12 cellular contexts compared by ENCODE assay signal in genomic region chr14:76376878-76377523, GRCh38. TPM values are rescaled to one million over a fixed set of nuclear protein-coding genes. Genes with fewer than 3 reads are reported as not detected.
A peak's percentile ranks its signal among the peaks of the same experiment; 100 is the strongest.
DNase-seq lines count a peak whose midpoint lies in the region; ATAC-seq and TF ChIP-seq lines count a peak whose summit lies in the region.
"Had no signal": no experiment of that assay in that cellular context is flagged by ENCODE, and none has a peak within 500 bp of the region (broad histone marks: within the 10 kb centered on the region; RNA-seq: fewer than 3 reads in every experiment).

No MANE protein-coding gene starts in this region.

- H3K4me1 Mint-ChIP-seq in MCF 10A (ENCODE audit: insufficient read depth, unreplicated experiment): no peaks in the 10 kb centered on the region

- no peak overlapping the region for H3K27ac Mint-ChIP-seq in MCF 10A (ENCODE audit: low read depth, unreplicated experiment)

- H3K36me3 ChIP-seq in cardiac muscle cell (no peaks in the 10 kb centered on the region), lower lobe of right lung (no peaks in the 10 kb centered on the region), tibial artery (no peaks in the 10 kb centered on the region)

- H3K9me3 Mint-ChIP-seq in MCF 10A (ENCODE audit: unreplicated experiment): no peaks in the 10 kb centered on the region
- H3K9me3 Mint-ChIP-seq: activated naive CD4-positive, alpha-beta T cell treated with anti-CD3 and anti-CD28 coated beads, Interleukin-2, amount 50 U/mL, for 24 hours had no signal

- H3K4me1 ChIP-seq in cardiac muscle cell (ENCODE audit: low read depth): peaks cover 14% of the 10 kb centered on the region
- peaks cover 12% of the 10 kb centered on the region for H3K4me1 ChIP-seq in lower lobe of right lung
- H3K4me1 ChIP-seq in tibial artery: peaks cover 0 to 24% (median 19%) of the 10 kb centered on the region in 4 donors

- H3K9me3 ChIP-seq in cardiac muscle cell (ENCODE audit: low read depth): no peaks in the 10 kb centered on the region
- H3K9me3 ChIP-seq in lower lobe of right lung: no peaks in the 10 kb centered on the region
- no peaks in the 10 kb centered on the region for H3K9me3 ChIP-seq in tibial artery

- H3K27ac ChIP-seq in cardiac muscle cell: no peak overlapping the region
- no peak overlapping the region for H3K27ac ChIP-seq in lower lobe of right lung
- H3K27ac ChIP-seq in tibial artery: no peak overlapping the region

- BruUV-seq in MCF 10A (replicated peaks; lab: Mats Ljungman, UMichigan): no TSS peak

- POLR2A ChIA-PET in MCF 10A (lab: Yijun Ruan, JAX): no interaction called here

- intact Hi-C loops in cardiac septum (cut with DNase I) (no loop called here), MCF 10A (cut with micrococcal nuclease) (no loop called here), lower lobe of right lung (cut with DNase I) (no loop called here), tibial artery (cut with DNase I; ENCODE audit: low total_unique reads) (no loop called here)

- DNase-seq in cardiac muscle cell (ENCODE audit: low read depth in 1 of 2, low spot score in 1 of 2): peak in 1 of 2 donors; percentile 32
- no peak for DNase-seq in cardiac septum (ENCODE audit: low spot score)
- DNase-seq in MCF 10A (ENCODE audit: unreplicated experiment): no peak
- no peak for DNase-seq in lower lobe of right lung
- no peak for DNase-seq in tibial artery
- DNase-seq in cortex of kidney (lab: John Stamatoyannopoulos, UW): no peak
- no peak for DNase-seq in SIG-M5 (lab: John Stamatoyannopoulos, UW)
- DNase-seq in occipital lobe (lab: John Stamatoyannopoulos, UW): no peak
- DNase-seq: activated CD4-positive, alpha-beta T cell treated with anti-CD3 and anti-CD28 coated beads, Interleukin-2, amount 50 U/mL, for 48 hours; NCI-H1105 had no signal

- ATAC-seq in lower lobe of right lung: peak in 1 of 2 donors; percentile 12

- H3K4me3 ChIP-seq in cardiac muscle cell (peak overlapping the region; percentile 41), lower lobe of right lung (peak overlapping the region; percentile 44), tibial artery (peak overlapping the region; percentile 31 to 40)

- H3K27me3 ChIP-seq in cardiac muscle cell: peaks cover 91% of the 10 kb centered on the region
- H3K27me3 ChIP-seq in lower lobe of right lung (ENCODE audit: low read depth): peaks cover 64% of the 10 kb centered on the region
- H3K27me3 ChIP-seq in tibial artery: peaks cover 0 to 79% of the 10 kb centered on the region in 2 donors

- peak overlapping the region; percentile 73 for H3K4me3 Mint-ChIP-seq in MCF 10A (ENCODE audit: unreplicated experiment)
- H3K4me3 Mint-ChIP-seq: activated naive CD4-positive, alpha-beta T cell treated with anti-CD3 and anti-CD28 coated beads, Interleukin-2, amount 50 U/mL, for 24 hours had no signal

- peaks cover 69% of the 10 kb centered on the region for H3K27me3 Mint-ChIP-seq in MCF 10A (ENCODE audit: insufficient read depth, unreplicated experiment)

- H3K36me3 Mint-ChIP-seq in MCF 10A (ENCODE audit: insufficient read depth, unreplicated experiment): no peaks in the 10 kb centered on the region
- H3K36me3 Mint-ChIP-seq: activated naive CD4-positive, alpha-beta T cell treated with anti-CD3 and anti-CD28 coated beads, Interleukin-2, amount 50 U/mL, for 24 hours had no signal

- no peak for TF ChIP-seq CTCF in cardiac muscle cell (IDR thresholded peaks at IDR 0.05; ENCODE audit: low read depth, low read length)
- no peak for TF ChIP-seq CTCF in MCF 10A (IDR thresholded peaks at IDR 0.05; ENCODE audit: unreplicated experiment)
- TF ChIP-seq CTCF in lower lobe of right lung (IDR thresholded peaks at IDR 0.05): no peak
- TF ChIP-seq CTCF in tibial artery (IDR thresholded peaks at IDR 0.05): no peak

- CTCF ChIA-PET in MCF 10A (lab: Yijun Ruan, JAX): interaction anchor here (2.4 kb wide), 1 partner anchor 10 kb away, joined by 11 read pairs; no protein-coding TSS in a partner anchor

RNA-seq across cellular contexts. Expression of gene ESRRB, which starts 1.1 kb away (rescaled TPM):
- total RNA-seq in cardiac muscle cell: 11.0 and 13.6 TPM in 2 replicates
- polyA plus RNA-seq in cardiac muscle cell: 5.2 and 6.6 TPM in 2 replicates
- total RNA-seq in cardiac septum: 8.7 TPM
- total RNA-seq in MCF 10A (2022): 0.22 and 0.23 TPM in 2 replicates
- total RNA-seq in lower lobe of right lung: not detected
- 0.31 TPM for total RNA-seq in occipital lobe
- total RNA-seq: G401 had no signal
